In genomic region chr16:89201467-89202377, GRCh38 we compare ENCODE assay signal across 9 cellular contexts. TPM values are rescaled to one million over a fixed set of nuclear protein-coding genes. Genes with fewer than 3 reads are reported as not detected.
DNase-seq lines count a peak whose midpoint lies in the region; ATAC-seq and TF ChIP-seq lines count a peak whose summit lies in the region.
"Had no signal": no experiment of that assay in that cellular context is flagged by ENCODE, and none has a peak within 500 bp of the region (broad histone marks: within the 10 kb centered on the region; RNA-seq: fewer than 3 reads in every experiment).

No MANE protein-coding gene starts in this region.

- 1 to 2% methylated on average over 42 to 106 of the region's 106 CpGs for WGBS in aorta, 2 donors

- H3K9me3 ChIP-seq in aorta (ENCODE audit: control insufficient read depth, low read length) = no peaks in the 10 kb centered on the region

- H3K27me3 Mint-ChIP-seq in activated naive CD4-positive, alpha-beta T cell treated with anti-CD3 and anti-CD28 coated beads for 36 hours (ENCODE audit: low read depth) = peaks cover 36% of the 10 kb centered on the region

- H3K27me3 ChIP-seq in rectal smooth muscle tissue (ENCODE audit: control insufficient read depth, insufficient read depth, low read length) = peaks cover 27% of the 10 kb centered on the region
- H3K27me3 ChIP-seq in aorta (ENCODE audit: control insufficient read depth in 1 of 2, insufficient read depth in 2 of 2, low read length in 1 of 2) = no peaks in the 10 kb centered on the region

- H3K4me3 ChIP-seq in rectal smooth muscle tissue (ENCODE audit: low read length) (peak overlapping the region; percentile 48), aorta (ENCODE audit: low read length in 2 of 2) (no peak overlapping the region)

- H3K36me3 Mint-ChIP-seq in activated naive CD4-positive, alpha-beta T cell treated with anti-CD3 and anti-CD28 coated beads for 36 hours (ENCODE audit: low read depth) = no peaks in the 10 kb centered on the region

- ATAC-seq in Right ventricle myocardium superior (ENCODE audit: poor library complexity) = peak; percentile 91
- peak; percentile 84 for ATAC-seq in aorta (ENCODE audit: low FRiP score)
- no peak for ATAC-seq in GM21576 (IDR thresholded peaks at IDR 0.05; ENCODE audit: unreplicated experiment)

- CTCF ChIA-PET in HEK293T (lab: Yijun Ruan, JAX) = no interaction called here
- CTCF ChIA-PET in RWPE1 (lab: Yijun Ruan, JAX) = no interaction called here
- CTCF ChIA-PET in activated naive CD4-positive, alpha-beta T cell treated with anti-CD3 and anti-CD28 coated beads for 36 hours (lab: Charles Lee) = interaction anchor here (0.6 kb wide), 1 partner anchor 37 kb away, joined by 5 read pairs; no protein-coding TSS in a partner anchor

- no peaks in the 10 kb centered on the region for H3K36me3 ChIP-seq in rectal smooth muscle tissue (ENCODE audit: control insufficient read depth, insufficient read depth, low read length)
- H3K36me3 ChIP-seq in aorta (ENCODE audit: control insufficient read depth in 1 of 2, insufficient read depth in 2 of 2, low read length in 1 of 2) = no peaks in the 10 kb centered on the region

- TF ChIP-seq CTCF in RWPE1 (conservative IDR thresholded peaks at IDR 0.05; ENCODE audit: low read depth) = no peak

- no peaks in the 10 kb centered on the region for H3K4me1 ChIP-seq in rectal smooth muscle tissue (ENCODE audit: control insufficient read depth, insufficient read depth, low read length)
- no peaks in the 10 kb centered on the region for H3K4me1 ChIP-seq in aorta (ENCODE audit: control insufficient read depth in 1 of 2, insufficient read depth in 2 of 2, low read length in 2 of 2)

- intact Hi-C loops in activated naive CD4-positive, alpha-beta T cell treated with anti-CD3 and anti-CD28 coated beads for 36 hours (cut with micrococcal nuclease) = loop anchor here (1.0 kb wide), 2 partner anchors 8 to 30 kb away; partner anchors contain the start of gene CDH15
- intact Hi-C loops in Right ventricle myocardium superior (cut with DNase I) (no loop called here), aorta (cut with DNase I) (no loop called here)

- no peak overlapping the region for H3K27ac ChIP-seq in RWPE1
- H3K27ac ChIP-seq in rectal smooth muscle tissue (ENCODE audit: low read depth, low read length) = no peak overlapping the region
- H3K27ac ChIP-seq in aorta (ENCODE audit: low read depth in 1 of 2, low read length in 2 of 2) = no peak overlapping the region

- POLR2A ChIA-PET in HEK293T (lab: Yijun Ruan, JAX) = no interaction called here
- POLR2A ChIA-PET in RWPE1 (lab: Yijun Ruan, JAX; ENCODE audit: low non-redundant PET) = interaction anchor here (0.6 kb wide), 1 partner anchor 314 kb away, joined by 3 read pairs; no protein-coding TSS in a partner anchor

- DNase-seq in AG08396 (ENCODE audit: low spot score) (peak; percentile 93), HEK293T (ENCODE audit: extremely low spot score) (peak; percentile 97), RWPE1 (ENCODE audit: low spot score) (peak; percentile 93), Right ventricle myocardium superior (peak; percentile 70), aorta (peak; percentile 77 to 90)
- peak; percentile 89 for DNase-seq in activated naive CD4-positive, alpha-beta T cell treated with anti-CD3 and anti-CD28 coated beads for 36 hours

- H3K9me3 Mint-ChIP-seq in activated naive CD4-positive, alpha-beta T cell treated with anti-CD3 and anti-CD28 coated beads for 36 hours = no peaks in the 10 kb centered on the region

- H3K27ac Mint-ChIP-seq in activated naive CD4-positive, alpha-beta T cell treated with anti-CD3 and anti-CD28 coated beads for 36 hours = no peak overlapping the region

- no peak overlapping the region for H3K9ac ChIP-seq in rectal smooth muscle tissue (ENCODE audit: low read length)

- H3K4me3 Mint-ChIP-seq in activated naive CD4-positive, alpha-beta T cell treated with anti-CD3 and anti-CD28 coated beads for 36 hours = peak overlapping the region; percentile 43

- H3K4me1 Mint-ChIP-seq in activated naive CD4-positive, alpha-beta T cell treated with anti-CD3 and anti-CD28 coated beads for 36 hours (ENCODE audit: low read depth) = peaks cover 12% of the 10 kb centered on the region

TF ChIP-seq in HEK293T, 16 proteins besides CTCF, POLR2A, EP300 and RAD21:
- TF ChIP-seq FOXA1 (IDR thresholded peaks at IDR 0.05) (no peak), HDGF (IDR thresholded peaks at IDR 0.05; ENCODE audit: borderline replicate concordance) (no peak), BHLHE40 (IDR thresholded peaks at IDR 0.05; ENCODE audit: borderline replicate concordance) (no peak), SUZ12 (IDR thresholded peaks at IDR 0.05) (no peak), L3MBTL2 (conservative IDR thresholded peaks at IDR 0.05) (no peak), ARNT (IDR thresholded peaks at IDR 0.05) (no peak), FOXM1 (IDR thresholded peaks at IDR 0.05; ENCODE audit: borderline replicate concordance) (no peak), FOXK2 (IDR thresholded peaks at IDR 0.05) (no peak), PKNOX1 (IDR thresholded peaks at IDR 0.05) (no peak), CTBP1 (IDR thresholded peaks at IDR 0.05; ENCODE audit: borderline replicate concordance) (no peak), SP1 (IDR thresholded peaks at IDR 0.05) (no peak), TARDBP (IDR thresholded peaks at IDR 0.05) (no peak)

RNA-seq across cellular contexts. Expression of gene SLC22A31, which starts 1.4 kb away (rescaled TPM):
- under 1 TPM; 0.31 to 0.64 TPM for total RNA-seq in activated naive CD4-positive, alpha-beta T cell treated with anti-CD3 and anti-CD28 coated beads for 36 hours
- total RNA-seq in Right ventricle myocardium superior (not detected), aorta (1 to 10 TPM in 1 of 2 donors, not detected in 1; 4.0 TPM)
- 1 to 10 TPM in 1 of 2 donors, under 1 TPM in 1; 0.75 to 2.9 TPM for polyA plus RNA-seq in aorta
- total RNA-seq: mononuclear cell had no signal

RNA-seq across cellular contexts. Expression of gene ZNF778, which starts 15.8 kb away (rescaled TPM):
- 1 to 10 TPM; 3.5 to 3.6 TPM for total RNA-seq in activated naive CD4-positive, alpha-beta T cell treated with anti-CD3 and anti-CD28 coated beads for 36 hours
- 9.9 TPM for total RNA-seq in Right ventricle myocardium superior
- total RNA-seq in aorta = 10 to 100 TPM; 12.7 to 14.9 TPM
- 1 to 10 TPM; 2.6 to 3.2 TPM for polyA plus RNA-seq in aorta

RNA-seq across cellular contexts. Expression of gene CDH15, which starts 30.2 kb away (rescaled TPM):
- total RNA-seq in activated naive CD4-positive, alpha-beta T cell treated with anti-CD3 and anti-CD28 coated beads for 36 hours = not detected
- total RNA-seq in Right ventricle myocardium superior = not detected
- total RNA-seq in aorta = under 1 TPM in 1 of 2 donors, not detected in 1; 0.21 TPM
- under 1 TPM in 1 of 2 donors, not detected in 1; 0.08 TPM for polyA plus RNA-seq in aorta
- total RNA-seq: mononuclear cell had no signal
